14 cellular contexts compared by ENCODE assay signal in the genomic region with DNA sequence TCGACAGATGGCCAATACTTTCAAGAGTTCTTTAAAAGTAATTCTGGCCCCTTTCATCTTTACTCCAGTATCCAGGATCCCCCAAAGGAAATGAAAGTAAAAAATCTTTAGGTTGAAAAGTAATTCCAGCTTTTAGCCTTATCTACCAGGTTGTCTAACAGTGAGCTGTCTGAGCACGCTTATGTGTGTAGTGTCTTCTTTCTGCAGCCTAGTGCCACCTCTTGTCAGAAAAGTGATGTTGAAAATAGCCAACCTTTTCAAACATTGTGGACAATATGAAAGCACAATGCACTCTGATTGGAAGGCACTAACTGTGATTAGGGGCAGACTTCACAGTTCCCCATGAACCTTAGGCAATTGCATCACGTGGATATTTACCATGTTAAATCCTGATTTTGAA.
"Had no signal": no experiment of that assay in that cellular context is flagged by ENCODE, and none has a peak within 500 bp of the region (broad histone marks: within the 10 kb centered on the region; RNA-seq: fewer than 3 reads in every experiment).

No MANE protein-coding gene starts in this region.

- H3K27me3 ChIP-seq: colonic mucosa, heart right ventricle had no signal

- H3K27me3 Mint-ChIP-seq: activated CD4-positive, alpha-beta memory T cell treated with anti-CD3 and anti-CD28 coated beads, Interleukin-2, amount 10 ng/mL, durations not matched to agents 7 days and 5 days; activated naive CD8-positive, alpha-beta T cell treated with anti-CD3 and anti-CD28 coated beads, Interleukin-2, amount 10 ng/mL, durations not matched to agents 7 days and 5 days had no signal

- H3K27ac ChIP-seq: colonic mucosa, heart right ventricle had no signal

- H3K9me3 Mint-ChIP-seq: activated CD4-positive, alpha-beta memory T cell treated with anti-CD3 and anti-CD28 coated beads, Interleukin-2, amount 10 ng/mL, durations not matched to agents 7 days and 5 days; activated naive CD8-positive, alpha-beta T cell treated with anti-CD3 and anti-CD28 coated beads, Interleukin-2, amount 10 ng/mL, durations not matched to agents 7 days and 5 days; activated T-cell treated with anti-CD3 and anti-CD28 coated beads, Interleukin-2, amount 50 U/mL, for 72 hours had no signal

- H3K4me3 ChIP-seq: colonic mucosa, heart right ventricle had no signal

- H3K4me1 ChIP-seq: colonic mucosa, heart right ventricle had no signal

- H3K9me3 ChIP-seq: colonic mucosa, heart right ventricle had no signal

- H3K27ac Mint-ChIP-seq: activated CD4-positive, alpha-beta memory T cell treated with anti-CD3 and anti-CD28 coated beads, Interleukin-2, amount 10 ng/mL, durations not matched to agents 7 days and 5 days; activated naive CD8-positive, alpha-beta T cell treated with anti-CD3 and anti-CD28 coated beads, Interleukin-2, amount 10 ng/mL, durations not matched to agents 7 days and 5 days; activated T-cell treated with anti-CD3 and anti-CD28 coated beads, Interleukin-2, amount 50 U/mL, for 72 hours had no signal

- DNase-seq: activated CD4-positive, alpha-beta memory T cell treated with anti-CD3 and anti-CD28 coated beads, Interleukin-2, amount 10 ng/mL, durations not matched to agents 7 days and 5 days; activated CD4-positive, alpha-beta T cell treated with anti-CD3 and anti-CD28 coated beads for 1 hour; activated gamma-delta T cell treated with Interleukin-2 at 50 U/mL for 16 hours; activated naive CD8-positive, alpha-beta T cell treated with anti-CD3 and anti-CD28 coated beads, Interleukin-2, amount 10 ng/mL, durations not matched to agents 7 days and 5 days; activated T-cell treated with anti-CD3 and anti-CD28 coated beads, Interleukin-2, amount 50 U/mL, for 72 hours; anterior cingulate cortex; colonic mucosa; heart right ventricle; kidney; mesendoderm; stimulated activated CD4-positive, alpha-beta T cell treated with anti-CD3 and anti-CD28 coated beads, Interleukin-2, amount 100 ng/mL, for 24 hours; stimulated activated naive CD4-positive, alpha-beta T cell treated with Interleukin-2 at 50 U/mL for 16 hours; trophoblast cell had no signal

- H3K36me3 ChIP-seq: heart right ventricle had no signal

- H3K4me3 Mint-ChIP-seq: activated CD4-positive, alpha-beta memory T cell treated with anti-CD3 and anti-CD28 coated beads, Interleukin-2, amount 10 ng/mL, durations not matched to agents 7 days and 5 days; activated naive CD8-positive, alpha-beta T cell treated with anti-CD3 and anti-CD28 coated beads, Interleukin-2, amount 10 ng/mL, durations not matched to agents 7 days and 5 days; activated T-cell treated with anti-CD3 and anti-CD28 coated beads, Interleukin-2, amount 50 U/mL, for 72 hours had no signal

- ATAC-seq: activated T-cell treated with anti-CD3 and anti-CD28 coated beads, Interleukin-2, amount 50 U/mL, for 72 hours; heart right ventricle; sciatic nerve had no signal
